In the genomic region with DNA sequence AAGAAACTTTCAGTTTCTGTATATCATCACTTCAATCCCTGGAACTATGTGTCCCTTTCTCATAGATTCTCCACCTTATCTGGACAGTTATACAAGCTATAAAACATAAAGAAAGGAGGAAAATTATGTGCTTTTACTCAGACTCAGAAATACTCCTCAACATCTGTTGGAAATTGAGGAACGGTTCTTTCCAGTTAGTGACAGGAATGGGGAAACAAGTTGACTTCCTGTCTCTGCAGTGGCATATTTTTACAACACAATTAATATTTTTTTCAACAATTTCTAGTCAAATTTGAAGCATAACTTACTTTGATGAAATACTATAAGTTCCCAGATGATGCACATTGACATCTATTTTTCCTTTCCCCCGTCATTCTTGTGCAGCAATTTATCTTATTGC, we compare ENCODE assay signal across 18 cellular contexts. TPM values are rescaled to one million over a fixed set of nuclear protein-coding genes. Genes with fewer than 3 reads are reported as not detected.
DNase-seq lines count a peak whose midpoint lies in the region; ATAC-seq and TF ChIP-seq lines count a peak whose summit lies in the region.
"Had no signal": no experiment of that assay in that cellular context is flagged by ENCODE, and none has a peak within 500 bp of the region (broad histone marks: within the 10 kb centered on the region; RNA-seq: fewer than 3 reads in every experiment).

No MANE protein-coding gene starts in this region.

- H3K27ac Mint-ChIP-seq in activated naive CD4-positive, alpha-beta T cell treated with anti-CD3 and anti-CD28 coated beads, Interleukin-2, amount 10 ng/mL, durations not matched to agents 7 days and 5 days: peak overlapping the region; percentile 77
- H3K27ac Mint-ChIP-seq in activated naive CD4-positive, alpha-beta T cell treated with anti-CD3 and anti-CD28 coated beads for 36 hours: no peak overlapping the region
- peak overlapping the region; percentile 72 for H3K27ac Mint-ChIP-seq in HFFc6
- peak overlapping the region; percentile 56 for H3K27ac Mint-ChIP-seq in dendritic cell treated with granulocyte-macrophage colony-stimulating factor and Interleukin-4, amounts not matched to agents 40 ng/mL and 50 ng/mL, for 4 days
- H3K27ac Mint-ChIP-seq in effector memory CD8-positive, alpha-beta T cell: peak overlapping the region in 1 of 2 donors; percentile 88

- peaks cover 0 to 65% (median 6%) of the 10 kb centered on the region in 6 donors for H3K36me3 ChIP-seq in spleen

- WGBS in spleen, 5 donors: 32 to 58% (median 43%) methylated on average over 2 of the region's 2 CpGs

- H3K27ac ChIP-seq in spleen: peak overlapping the region in 5 of 8 donors; percentile 2 to 61 (median 35)

- ATAC-seq in GM19455 (IDR thresholded peaks at IDR 0.05; ENCODE audit: unreplicated experiment): no peak
- no peak for ATAC-seq in effector memory CD8-positive, alpha-beta T cell (replicated peaks)
- ATAC-seq: Panc1, SK-N-SH treated with all-trans-retinoic acid at 6 μM for 48 hours had no signal

- peaks cover 11% of the 10 kb centered on the region for H3K4me1 Mint-ChIP-seq in activated naive CD4-positive, alpha-beta T cell treated with anti-CD3 and anti-CD28 coated beads, Interleukin-2, amount 10 ng/mL, durations not matched to agents 7 days and 5 days
- H3K4me1 Mint-ChIP-seq in activated naive CD4-positive, alpha-beta T cell treated with anti-CD3 and anti-CD28 coated beads for 36 hours (ENCODE audit: low read depth): peaks cover 22% of the 10 kb centered on the region
- H3K4me1 Mint-ChIP-seq in HFFc6 (ENCODE audit: low read depth): peaks cover 33% of the 10 kb centered on the region
- H3K4me1 Mint-ChIP-seq in dendritic cell treated with granulocyte-macrophage colony-stimulating factor and Interleukin-4, amounts not matched to agents 40 ng/mL and 50 ng/mL, for 4 days (ENCODE audit: low read depth): peaks cover 43% of the 10 kb centered on the region
- H3K4me1 Mint-ChIP-seq in effector memory CD8-positive, alpha-beta T cell (ENCODE audit: low read depth in 2 of 2): peaks cover 0 to 8% of the 10 kb centered on the region in 2 donors

- no peak for DNase-seq in activated naive CD4-positive, alpha-beta T cell treated with anti-CD3 and anti-CD28 coated beads, Interleukin-2, amount 10 ng/mL, durations not matched to agents 7 days and 5 days
- no peak for DNase-seq in activated naive CD4-positive, alpha-beta T cell treated with anti-CD3 and anti-CD28 coated beads for 36 hours
- no peak for DNase-seq in HFFc6
- no peak for DNase-seq in spleen
- DNase-seq in GM19240 (ENCODE audit: insufficient read length, low spot score): no peak
- DNase-seq in effector memory CD8-positive, alpha-beta T cell: no peak
- DNase-seq: CD8-positive, alpha-beta memory T cell; DMS 273 treated with DMSO at 0.1 percent for 48 hours; HCEC 1CT; NCI-H1105 treated with DMSO at 0.1 percent for 48 hours; NCI-H2029; NCI-H2171 treated with DMSO at 0.1 percent for 48 hours; NCI-H774; Right ventricle myocardium superior had no signal

- no peak for TF ChIP-seq POLR2A in spleen (IDR thresholded peaks at IDR 0.05)

- H3K4me1 ChIP-seq in spleen: peaks cover 0 to 26% (median 12%) of the 10 kb centered on the region in 6 donors

- no peaks in the 10 kb centered on the region for H3K9me3 Mint-ChIP-seq in activated naive CD4-positive, alpha-beta T cell treated with anti-CD3 and anti-CD28 coated beads, Interleukin-2, amount 10 ng/mL, durations not matched to agents 7 days and 5 days
- peaks cover 4% of the 10 kb centered on the region for H3K9me3 Mint-ChIP-seq in activated naive CD4-positive, alpha-beta T cell treated with anti-CD3 and anti-CD28 coated beads for 36 hours
- H3K9me3 Mint-ChIP-seq in HFFc6: peaks cover 8% of the 10 kb centered on the region
- peaks cover 9% of the 10 kb centered on the region for H3K9me3 Mint-ChIP-seq in dendritic cell treated with granulocyte-macrophage colony-stimulating factor and Interleukin-4, amounts not matched to agents 40 ng/mL and 50 ng/mL, for 4 days
- no peaks in the 10 kb centered on the region for H3K9me3 Mint-ChIP-seq in effector memory CD8-positive, alpha-beta T cell

- no peaks in the 10 kb centered on the region for H3K27me3 Mint-ChIP-seq in activated naive CD4-positive, alpha-beta T cell treated with anti-CD3 and anti-CD28 coated beads, Interleukin-2, amount 10 ng/mL, durations not matched to agents 7 days and 5 days
- no peaks in the 10 kb centered on the region for H3K27me3 Mint-ChIP-seq in activated naive CD4-positive, alpha-beta T cell treated with anti-CD3 and anti-CD28 coated beads for 36 hours (ENCODE audit: low read depth)
- H3K27me3 Mint-ChIP-seq in HFFc6 (ENCODE audit: insufficient read depth): no peaks in the 10 kb centered on the region; the same call in 1 of the 2 replicates
- H3K27me3 Mint-ChIP-seq in dendritic cell treated with granulocyte-macrophage colony-stimulating factor and Interleukin-4, amounts not matched to agents 40 ng/mL and 50 ng/mL, for 4 days: no peaks in the 10 kb centered on the region
- no peaks in the 10 kb centered on the region for H3K27me3 Mint-ChIP-seq in effector memory CD8-positive, alpha-beta T cell
- H3K27me3 Mint-ChIP-seq: CD8-positive, alpha-beta memory T cell had no signal

- intact Hi-C loops in activated naive CD4-positive, alpha-beta T cell treated with anti-CD3 and anti-CD28 coated beads for 36 hours (cut with micrococcal nuclease): no loop called here
- intact Hi-C loops in dendritic cell treated with granulocyte-macrophage colony-stimulating factor and Interleukin-4, amounts not matched to agents 40 ng/mL and 50 ng/mL, for 4 days (cut with micrococcal nuclease): no loop called here
- intact Hi-C loops in spleen (cut with DNase I; ENCODE audit: low total_unique reads): no loop called here

- no peaks in the 10 kb centered on the region for H3K27me3 ChIP-seq in spleen (replicated peaks in 1 of 7)

- TF ChIP-seq CTCF in HFFc6 (IDR thresholded peaks at IDR 0.05): no peak
- no peak for TF ChIP-seq CTCF in spleen (IDR thresholded peaks at IDR 0.05 in 8 of 11, conservative IDR thresholded peaks at IDR 0.05 in 3 of 11)

- no peak overlapping the region for H3K4me3 Mint-ChIP-seq in activated naive CD4-positive, alpha-beta T cell treated with anti-CD3 and anti-CD28 coated beads, Interleukin-2, amount 10 ng/mL, durations not matched to agents 7 days and 5 days
- no peak overlapping the region for H3K4me3 Mint-ChIP-seq in activated naive CD4-positive, alpha-beta T cell treated with anti-CD3 and anti-CD28 coated beads for 36 hours
- H3K4me3 Mint-ChIP-seq in HFFc6: peak overlapping the region; percentile 71
- H3K4me3 Mint-ChIP-seq in dendritic cell treated with granulocyte-macrophage colony-stimulating factor and Interleukin-4, amounts not matched to agents 40 ng/mL and 50 ng/mL, for 4 days: peak overlapping the region; percentile 49
- H3K4me3 Mint-ChIP-seq in effector memory CD8-positive, alpha-beta T cell: no peak overlapping the region
- H3K4me3 Mint-ChIP-seq: CD8-positive, alpha-beta memory T cell had no signal

- peaks cover 0 to 14% (median 12%) of the 10 kb centered on the region in 8 donors for H3K9me3 ChIP-seq in spleen

- peaks cover 45% of the 10 kb centered on the region for H3K36me3 Mint-ChIP-seq in activated naive CD4-positive, alpha-beta T cell treated with anti-CD3 and anti-CD28 coated beads, Interleukin-2, amount 10 ng/mL, durations not matched to agents 7 days and 5 days
- H3K36me3 Mint-ChIP-seq in activated naive CD4-positive, alpha-beta T cell treated with anti-CD3 and anti-CD28 coated beads for 36 hours (ENCODE audit: low read depth): peaks cover 31% of the 10 kb centered on the region
- peaks cover 24% of the 10 kb centered on the region for H3K36me3 Mint-ChIP-seq in HFFc6 (ENCODE audit: low read depth)
- H3K36me3 Mint-ChIP-seq in dendritic cell treated with granulocyte-macrophage colony-stimulating factor and Interleukin-4, amounts not matched to agents 40 ng/mL and 50 ng/mL, for 4 days (ENCODE audit: low read depth): peaks cover 38% of the 10 kb centered on the region
- peaks cover 26% of the 10 kb centered on the region for H3K36me3 Mint-ChIP-seq in effector memory CD8-positive, alpha-beta T cell (ENCODE audit: insufficient read depth)

- peak overlapping the region in 1 of 8 donors; percentile 24 for H3K4me3 ChIP-seq in spleen

- CTCF ChIA-PET in activated naive CD4-positive, alpha-beta T cell treated with anti-CD3 and anti-CD28 coated beads, Interleukin-2, amount 10 ng/mL, durations not matched to agents 7 days and 5 days (lab: Charles Lee): no interaction called here
- CTCF ChIA-PET in activated naive CD4-positive, alpha-beta T cell treated with anti-CD3 and anti-CD28 coated beads for 36 hours (lab: Charles Lee): no interaction called here

RNA-seq across cellular contexts. Expression of a gene that starts 27.9 kb away (rescaled TPM):
- total RNA-seq in activated naive CD4-positive, alpha-beta T cell treated with anti-CD3 and anti-CD28 coated beads for 36 hours: 10 to 100 TPM; 17.0 to 17.5 TPM
- total RNA-seq in HFFc6 (2021; fragmentation: NEBNext Ultra II Directional; extraction: Animal tissue kit (Norgen Biotek cat#: 25700)): 1 to 10 TPM; 4.0 to 4.9 (median 4.3) TPM
- total RNA-seq in spleen: 10 to 100 TPM; 12.9 to 18.4 (median 17.1) TPM
- 1 to 10 TPM; 3.1 to 4.0 (median 4.0) TPM for polyA plus RNA-seq in spleen

RNA-seq across cellular contexts. Expression of a gene that starts 28.2 kb away (rescaled TPM):
- 10 to 100 TPM; 11.1 to 11.2 TPM for total RNA-seq in activated naive CD4-positive, alpha-beta T cell treated with anti-CD3 and anti-CD28 coated beads for 36 hours
- total RNA-seq in HFFc6 (2021; fragmentation: NEBNext Ultra II Directional; extraction: Animal tissue kit (Norgen Biotek cat#: 25700)): 10 to 100 TPM; 14.6 to 18.9 (median 17.4) TPM
- 10 to 100 TPM; 24.2 to 42.5 (median 37.0) TPM for total RNA-seq in spleen
- polyA plus RNA-seq in spleen: 10 to 100 TPM; 13.9 to 19.3 (median 14.4) TPM

Comparison
In these comparisons a context has a peak if more than half of its experiments do, and no peak if none do; other contexts are left out.
1. H3K4me3 Mint-ChIP-seq: peak in HFFc6 (single experiment) and dendritic cell treated with granulocyte-macrophage colony-stimulating factor and Interleukin-4, amounts not matched to agents 40 ng/mL and 50 ng/mL, for 4 days (single experiment); none in activated naive CD4-positive, alpha-beta T cell treated with anti-CD3 and anti-CD28 coated beads, Interleukin-2, amount 10 ng/mL, durations not matched to agents 7 days and 5 days (single experiment), activated naive CD4-positive, alpha-beta T cell treated with anti-CD3 and anti-CD28 coated beads for 36 hours (single experiment) and effector memory CD8-positive, alpha-beta T cell (0 of 2).